ENCODE assay signal across 1 cellular context in genomic region chr20:35240083-35240913, GRCh38.
TF ChIP-seq lines count a peak whose summit lies in the region.

No MANE protein-coding gene starts in this region.

TF ChIP-seq in K562, 482 proteins besides CTCF, POLR2A, EP300 and RAD21 (continued from another document):
- TF ChIP-seq PBX2 (CRISPR knock-in tag; IDR thresholded peaks at IDR 0.05; ENCODE audit: low read depth) (no peak), PBX2 (tag; conservative IDR thresholded peaks at IDR 0.05; ENCODE audit: low read depth) (0 out of 2 replicates have a peak, but pooled peaks have one; percentile 30), ZSCAN29 (IDR thresholded peaks at IDR 0.05) (no peak), TRIM25 (IDR thresholded peaks at IDR 0.05; ENCODE audit: borderline replicate concordance) (no peak), CEBPG (CRISPR knock-in tag; IDR thresholded peaks at IDR 0.05) (no peak), CEBPG (tag; conservative IDR thresholded peaks at IDR 0.05 in 1 of 2, IDR thresholded peaks at IDR 0.05 in 1 of 2) (peak in 1 of 2 experiments; percentile 35; a peak in 1 of 4 replicates), BRF1 (IDR thresholded peaks at IDR 0.05; ENCODE audit: borderline replicate concordance, extremely low read depth, insufficient read length) (no peak), ZNF668 (CRISPR knock-in tag; IDR thresholded peaks at IDR 0.05) (no peak), FOXJ3 (CRISPR knock-in tag; IDR thresholded peaks at IDR 0.05) (no peak), MEIS2 (IDR thresholded peaks at IDR 0.05; ENCODE audit: partially characterized antibody) (peak; percentile 47), SMC3 (conservative IDR thresholded peaks at IDR 0.05; ENCODE audit: insufficient read depth, low read depth, low read length) (no peak), PKNOX1 (IDR thresholded peaks at IDR 0.05) (no peak)
TF ChIP-seq in K562: peak in this region for 3.
